1 cellular context compared by ENCODE assay signal in genomic region chr12:114213055-114213561, GRCh38.
TF ChIP-seq lines count a peak whose summit lies in the region.

No MANE protein-coding gene starts in this region.

TF ChIP-seq in K562, 482 proteins besides CTCF, POLR2A, EP300 and RAD21 (continued from another document):
- TF ChIP-seq PML (IDR thresholded peaks at IDR 0.05; ENCODE audit: low read length) (peak; percentile 65), RCOR1 (IDR thresholded peaks at IDR 0.05; ENCODE audit: borderline replicate concordance in 1 of 2, low read depth in 2 of 2, low read length in 2 of 2) (peak in 1 of 2 experiments; percentile 89; a peak in 3 of 4 replicates), NFIC (IDR thresholded peaks at IDR 0.05) (0 out of 2 replicates have a peak, but pooled peaks have one; percentile 48), ZNF584 (CRISPR knock-in tag; IDR thresholded peaks at IDR 0.05; ENCODE audit: low read depth) (no peak), HDAC2 (IDR thresholded peaks at IDR 0.05) (peak; percentile 58; the same call in 1 of the 2 replicates), TOE1 (IDR thresholded peaks at IDR 0.05; ENCODE audit: borderline replicate concordance) (no peak), TOE1 (CRISPR knock-in tag; IDR thresholded peaks at IDR 0.05; ENCODE audit: borderline replicate concordance, low read depth) (no peak), SOX6 (IDR thresholded peaks at IDR 0.05) (peak; percentile 62; the same call in 1 of the 2 replicates)
